ENCODE assay signal across 8 cellular contexts in the genomic region with DNA sequence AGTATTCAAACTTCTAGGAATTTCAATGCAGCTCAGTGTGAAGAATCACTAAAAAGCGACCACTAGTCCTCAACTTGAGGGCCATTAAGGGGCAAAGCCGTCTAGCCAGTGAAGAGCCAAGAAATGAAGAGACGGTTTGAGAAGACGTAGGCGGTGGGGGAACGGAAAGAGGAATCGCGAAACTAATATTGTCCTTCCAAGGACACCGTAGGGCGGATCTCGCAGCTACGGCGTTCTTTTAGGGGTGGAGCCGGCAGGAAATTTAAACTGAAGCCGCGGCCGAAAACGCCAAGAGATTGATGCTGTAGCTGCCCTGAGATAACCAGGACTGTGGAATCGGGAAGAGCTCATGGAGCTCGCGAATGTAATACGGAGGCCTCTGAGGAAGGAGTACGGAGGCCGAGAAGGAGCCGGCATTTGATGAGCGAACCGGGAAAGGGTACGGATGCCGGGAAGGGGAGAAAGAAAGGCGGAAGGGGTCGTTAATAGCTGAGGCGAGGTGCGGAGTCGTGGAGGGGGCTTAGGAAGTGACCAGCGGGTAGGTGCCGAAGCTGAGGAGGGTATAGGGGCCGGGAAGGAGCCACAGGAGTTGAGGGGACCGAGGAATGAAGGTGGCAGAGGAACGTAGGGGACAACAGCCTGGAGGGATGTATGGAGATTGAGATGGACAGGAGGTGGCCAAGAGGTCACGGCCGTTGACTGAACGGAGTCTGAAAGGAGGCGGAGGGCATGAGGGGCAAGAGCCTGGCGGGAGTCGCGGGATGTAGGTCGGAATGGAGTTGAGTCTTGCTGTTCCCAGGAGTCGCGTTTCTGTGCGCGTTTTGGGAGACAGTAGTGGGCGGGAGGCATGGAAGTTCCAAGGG. TPM values are rescaled to one million over a fixed set of nuclear protein-coding genes. Genes with fewer than 3 reads are reported as not detected.
DNase-seq lines count a peak whose midpoint lies in the region; ATAC-seq lines count a peak whose summit lies in the region.

A gene with protein sequence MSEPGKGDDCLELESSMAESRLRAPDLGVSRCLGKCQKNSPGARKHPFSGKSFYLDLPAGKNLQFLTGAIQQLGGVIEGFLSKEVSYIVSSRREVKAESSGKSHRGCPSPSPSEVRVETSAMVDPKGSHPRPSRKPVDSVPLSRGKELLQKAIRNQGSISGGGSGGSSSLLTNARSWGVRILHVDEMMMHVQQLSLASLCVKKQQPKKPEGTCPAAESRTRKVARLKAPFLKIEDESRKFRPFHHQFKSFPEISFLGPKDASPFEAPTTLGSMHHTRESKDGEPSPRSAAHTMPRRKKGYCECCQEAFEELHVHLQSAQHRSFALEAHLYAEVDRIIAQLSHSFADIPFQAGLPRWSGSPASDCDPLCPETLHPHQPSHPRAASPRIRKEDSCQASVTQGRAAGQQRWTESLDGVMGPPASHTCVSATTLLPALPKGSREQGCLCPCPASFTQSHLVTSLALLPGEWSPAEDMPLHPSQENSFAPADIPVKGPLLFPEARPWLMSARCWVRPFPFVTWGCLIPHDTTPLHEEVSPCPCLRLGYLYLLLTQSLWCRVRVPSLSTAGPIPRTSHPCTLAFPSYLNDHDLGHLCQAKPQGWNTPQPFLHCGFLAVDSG (plus strand): TSS at position 265 of the 863 bp plus-strand sequence. CDS start 156 bp downstream, at position 421.

- peak; percentile 56 for ATAC-seq in HG03175 (IDR thresholded peaks at IDR 0.05; ENCODE audit: unreplicated experiment)
- ATAC-seq in HG03039 (IDR thresholded peaks at IDR 0.05; ENCODE audit: unreplicated experiment), result no peak

- DNase-seq in Daoy (ENCODE audit: low read depth), result peak; percentile 90
- DNase-seq in NCI-H526 (lab: John Stamatoyannopoulos, UW), result peak; percentile 83 to 95
- peak; percentile 89 for DNase-seq in activated CD4-positive, alpha-beta T cell treated with anti-CD3 and anti-CD28 coated beads for 48 hours
- peak; percentile 91 for DNase-seq in dedifferentiated amniotic fluid mesenchymal stem cell (ENCODE audit: extremely low spot score)
- peak; percentile 96 for DNase-seq in left kidney (ENCODE audit: low read depth, low spot score)
- DNase-seq in stimulated activated CD4-positive, alpha-beta T cell treated with anti-CD3 and anti-CD28 coated beads, Interleukin-1b, Interleukin-23, amount 100 ng/mL, for 4 hours (ENCODE audit: low read depth in 2 of 2), result peak; percentile 59 to 80

RNA-seq across cellular contexts. Expression of the gene that starts here (rescaled TPM):
- total RNA-seq in Daoy (2014; rRNA removed; shearing (Covaris generic)), result 12.6 and 17.3 TPM in 2 replicates
